Comparison of ENCODE assay signal across 8 cellular contexts in the genomic region with DNA sequence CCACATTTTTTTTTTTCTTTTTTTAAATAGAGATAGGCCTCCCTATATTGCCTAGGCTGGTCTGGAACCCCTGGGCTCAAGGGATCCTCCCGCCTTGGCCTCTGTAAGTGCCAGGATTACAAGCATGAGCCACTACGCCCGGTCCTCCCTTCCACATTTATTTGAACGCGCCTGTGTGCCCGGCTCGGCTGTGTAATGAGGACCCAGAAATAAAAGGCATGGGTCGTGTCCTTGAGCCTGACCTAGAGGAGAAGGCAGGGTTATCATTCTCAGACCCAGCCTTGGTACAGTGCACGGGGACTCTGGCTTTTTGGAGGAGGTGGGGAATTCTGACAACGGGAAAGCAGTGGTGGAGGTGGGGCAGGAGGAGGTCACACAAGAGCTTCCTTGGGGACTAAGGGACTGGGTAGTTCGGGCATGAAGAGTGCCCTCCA. TPM values are rescaled to one million over a fixed set of nuclear protein-coding genes. Genes with fewer than 3 reads are reported as not detected.
DNase-seq lines count a peak whose midpoint lies in the region; ATAC-seq and TF ChIP-seq lines count a peak whose summit lies in the region.

No MANE protein-coding gene starts in this region.

- peak overlapping the region; percentile 78 for H3K4me3 ChIP-seq in AG10803 (ENCODE audit: low read length)
- H3K4me3 ChIP-seq in spleen = peak overlapping the region; percentile 86 to 96 (median 88)

- H2BK5ac ChIP-seq in H9 (ENCODE audit: insufficient read length, low read length) = no peak overlapping the region

- peaks cover 20 to 22% of the 10 kb centered on the region in 2 experiments for H3K4me1 Mint-ChIP-seq in H9
- H3K4me1 Mint-ChIP-seq in T-helper 17 cell = peaks cover 19% of the 10 kb centered on the region

- H3K79me2 ChIP-seq in H9 (ENCODE audit: insufficient read depth, low read length) = peaks cover 23% of the 10 kb centered on the region; the same call in 1 of the 2 replicates

- no peak overlapping the region; the same call in 1 of the 2 replicates for H3K4ac ChIP-seq in H9 (ENCODE audit: low read depth, low read length)

- no CpG with 5 or more reads among the region's 11 CpGs for WGBS in H9 (ENCODE audit: extremely low coverage, insufficient read length, low lambda C conversion rate)
- WGBS in spleen, 5 donors = 1 to 3% (median 2%) methylated on average over 11 of the region's 11 CpGs

- H3K27ac ChIP-seq in H9 (ENCODE audit: insufficient read length, low read depth, low read length) (no peak overlapping the region), spleen (no peak overlapping the region)

- peaks cover 0 to 13% (median 0%) of the 10 kb centered on the region in 6 donors for H3K36me3 ChIP-seq in spleen

- no peak for TF ChIP-seq POLR2A in spleen (IDR thresholded peaks at IDR 0.05)

- peak overlapping the region; percentile 81 for H3K4me2 ChIP-seq in H9 (ENCODE audit: insufficient read depth, insufficient read length, low read length)

- peaks cover 11% of the 10 kb centered on the region for H3K23me2 ChIP-seq in H9 (ENCODE audit: insufficient read length, low read depth, low read length, poor library complexity, severe bottlenecking)

- no peaks in the 10 kb centered on the region for H3K79me1 ChIP-seq in H9 (ENCODE audit: insufficient read depth, low read depth, low read length, poor library complexity, severe bottlenecking)

- H3K9me3 ChIP-seq in H9 (ENCODE audit: control insufficient read depth, low read depth, low read length) = no peaks in the 10 kb centered on the region
- H3K9me3 ChIP-seq in T-helper 17 cell (ENCODE audit: control insufficient read depth, low read length, poor library complexity, severe bottlenecking) = no peaks in the 10 kb centered on the region
- peaks cover 0 to 6% (median 0%) of the 10 kb centered on the region in 8 donors for H3K9me3 ChIP-seq in spleen

- H4K20me1 ChIP-seq in H9 (ENCODE audit: control insufficient read depth, insufficient read depth, insufficient read length) = no peaks in the 10 kb centered on the region

- H3K27me3 Mint-ChIP-seq in H9 (ENCODE audit: low read depth) (no peaks in the 10 kb centered on the region), T-helper 17 cell (no peaks in the 10 kb centered on the region)

- no peak for ATAC-seq in T-helper 17 cell

- DNase-seq in AG10803 (ENCODE audit: low read depth) = no peak
- no peak for DNase-seq in H9
- DNase-seq in T-helper 17 cell = no peak
- peak; percentile 8 for DNase-seq in germinal center (ENCODE audit: low spot score)
- DNase-seq in spleen = no peak
- DNase-seq in superior temporal gyrus (ENCODE audit: extremely low spot score) = no peak
- no peak for DNase-seq in stimulated activated CD4-positive, alpha-beta T cell treated with anti-CD3 and anti-CD28 coated beads, Interleukin-4, amount 100 ng/mL, for 1 hour
- DNase-seq in activated gamma-delta T cell treated with Interleukin-2 at 50 U/mL for 16 hours = no peak

- H3K4me3 Mint-ChIP-seq in H9 (peak overlapping the region; percentile 95 to 98), T-helper 17 cell (peak overlapping the region; percentile 98)

- H3K9me3 Mint-ChIP-seq in H9 = peaks cover 0 to 2% of the 10 kb centered on the region in 2 experiments; a peak in 2 of 5 replicates

- no peak for TF ChIP-seq CTCF in AG10803 (conservative IDR thresholded peaks at IDR 0.05; ENCODE audit: low read length)
- TF ChIP-seq CTCF in H9 (conservative IDR thresholded peaks at IDR 0.05) = no peak
- TF ChIP-seq CTCF in spleen (IDR thresholded peaks at IDR 0.05 in 8 of 11, conservative IDR thresholded peaks at IDR 0.05 in 3 of 11) = no peak

- peaks cover 14 to 16% (median 14%) of the 10 kb centered on the region in 3 experiments for H3K36me3 Mint-ChIP-seq in H9 (ENCODE audit: insufficient read depth in 1 of 3, low read depth in 3 of 3)
- no peaks in the 10 kb centered on the region for H3K36me3 Mint-ChIP-seq in T-helper 17 cell (ENCODE audit: low read depth)

- H2AK5ac ChIP-seq in H9 (ENCODE audit: insufficient read length, low read length) = no peak overlapping the region

- H3K56ac ChIP-seq in H9 (ENCODE audit: insufficient read length, low read depth, low read length) = no peak overlapping the region

- H4K5ac ChIP-seq in H9 (ENCODE audit: insufficient read length, low read depth, low read length) = no peak overlapping the region

- H3K9ac ChIP-seq in H9 (ENCODE audit: extremely low read depth, insufficient read length, low read length) = peak overlapping the region; percentile 96

- H3K23ac ChIP-seq in H9 (ENCODE audit: insufficient read length, low read depth, low read length) = no peak overlapping the region

- H3K18ac ChIP-seq in H9 (ENCODE audit: insufficient read length, low read depth, low read length) = peak overlapping the region; percentile 50

- no peaks in the 10 kb centered on the region for H3K4me1 ChIP-seq in H9 (ENCODE audit: insufficient read depth, low read length)
- peaks cover 4 to 25% (median 16%) of the 10 kb centered on the region in 6 donors for H3K4me1 ChIP-seq in spleen

- no peak overlapping the region for H4K8ac ChIP-seq in H9 (replicated peaks; ENCODE audit: insufficient read length, low read depth, low read length)

- H4K91ac ChIP-seq in H9 (ENCODE audit: insufficient read length, low read depth, low read length) = no peak overlapping the region

- H2BK20ac ChIP-seq in H9 (ENCODE audit: low read depth, low read length, poor library complexity, severe bottlenecking) = no peak overlapping the region

- intact Hi-C loops in spleen (cut with DNase I; ENCODE audit: low total_unique reads) = no loop called here

- H3K27ac Mint-ChIP-seq in H9 (peak overlapping the region; percentile 45 to 99 (median 99)), T-helper 17 cell (peak overlapping the region; percentile 90)

- no peak overlapping the region for H2AFZ ChIP-seq in H9 (ENCODE audit: low read length)

- no peak overlapping the region for H2BK15ac ChIP-seq in H9 (ENCODE audit: low read depth, low read length)

- H3K14ac ChIP-seq in H9 (ENCODE audit: insufficient read depth, low read length) = peak overlapping the region; percentile 85; the same call in 1 of the 2 replicates

- no peak overlapping the region for H2BK12ac ChIP-seq in H9 (ENCODE audit: insufficient read length, low read depth, low read length)

- no peak overlapping the region for H3T11ph ChIP-seq in H9 (ENCODE audit: low read length)

- no peak overlapping the region for H2BK120ac ChIP-seq in H9 (ENCODE audit: low read depth, low read length, poor library complexity, severe bottlenecking)

- no peaks in the 10 kb centered on the region for H3K27me3 ChIP-seq in H9 (ENCODE audit: insufficient read depth, low read length)
- H3K27me3 ChIP-seq in spleen (replicated peaks in 1 of 7) = no peaks in the 10 kb centered on the region

RNA-seq across cellular contexts. Expression of a gene that starts 0.8 kb away (rescaled TPM):
- 104 and 113 TPM in 2 replicates for total RNA-seq in H9 (2021)
- 1 to 10 TPM; 2.0 to 3.2 TPM for total RNA-seq in T-helper 17 cell
- total RNA-seq in spleen = 10 to 100 TPM in 2 of 7 donors, 1 to 10 TPM in 5; 2.8 to 12.8 (median 6.5) TPM
- polyA plus RNA-seq in spleen = 1 to 10 TPM; 1.2 to 7.5 (median 1.3) TPM

RNA-seq across cellular contexts. Expression of a gene that starts 52.4 kb away (rescaled TPM):
- total RNA-seq in H9 (2021) = 76.4 and 79.0 TPM in 2 replicates
- total RNA-seq in T-helper 17 cell = under 1 TPM in 1 of 2 donors, not detected in 1; 0.05 TPM
- total RNA-seq in spleen = 10 to 100 TPM; 12.6 to 28.5 (median 21.6) TPM
- 1 to 10 TPM in 2 of 3 donors, under 1 TPM in 1; 0.83 to 4.0 (median 1.2) TPM for polyA plus RNA-seq in spleen

Comparison
In these comparisons a context has a peak if more than half of its experiments do, and no peak if none do; other contexts are left out.
1. RNA of a gene that starts 52.4 kb away (total RNA-seq): 76.4 to 79.0 TPM in H9 and 12.6 to 28.5 TPM in spleen; 0.05 TPM in T-helper 17 cell; every median in the first group is over 10 times any median in the second.